8 cellular contexts compared by ENCODE assay signal in the genomic region with DNA sequence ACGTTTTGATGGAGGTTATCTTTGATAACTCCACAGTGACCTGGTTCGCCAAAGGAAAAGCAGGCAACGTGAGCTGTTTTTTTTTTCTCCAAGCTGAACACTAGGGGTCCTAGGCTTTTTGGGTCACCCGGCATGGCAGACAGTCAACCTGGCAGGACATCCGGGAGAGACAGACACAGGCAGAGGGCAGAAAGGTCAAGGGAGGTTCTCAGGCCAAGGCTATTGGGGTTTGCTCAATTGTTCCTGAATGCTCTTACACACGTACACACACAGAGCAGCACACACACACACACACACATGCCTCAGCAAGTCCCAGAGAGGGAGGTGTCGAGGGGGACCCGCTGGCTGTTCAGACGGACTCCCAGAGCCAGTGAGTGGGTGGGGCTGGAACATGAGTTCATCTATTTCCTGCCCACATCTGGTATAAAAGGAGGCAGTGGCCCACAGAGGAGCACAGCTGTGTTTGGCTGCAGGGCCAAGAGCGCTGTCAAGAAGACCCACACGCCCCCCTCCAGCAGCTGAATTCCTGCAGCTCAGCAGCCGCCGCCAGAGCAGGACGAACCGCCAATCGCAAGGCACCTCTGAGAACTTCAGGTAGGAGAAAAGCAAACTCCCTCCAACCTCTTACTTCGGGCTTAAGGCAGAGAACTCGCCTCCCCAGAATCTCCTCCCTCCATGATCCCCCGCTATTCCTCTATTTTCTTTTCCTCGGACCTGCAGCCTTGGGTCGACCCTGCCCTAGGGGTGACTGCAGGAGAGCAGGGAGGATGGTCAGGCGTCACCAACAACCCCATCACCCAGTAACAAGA. TPM values are rescaled to one million over a fixed set of nuclear protein-coding genes. Genes with fewer than 3 reads are reported as not detected.
A peak's percentile ranks its signal among the peaks of the same experiment; 100 is the strongest.
DNase-seq lines count a peak whose midpoint lies in the region; ATAC-seq and TF ChIP-seq lines count a peak whose summit lies in the region.

A gene (plus strand): TSS at position 454 of the 809 bp plus-strand sequence. CDS start 1,290 bp downstream, outside the sequence.

- H3K4me3 ChIP-seq in left ventricle myocardium inferior, result peak within 1 kb of the TSS; percentile 51

- 3 to 4% (median 3%) methylated on average over 22 of the region's 22 CpGs for WGBS in adipose tissue, 3 donors

- H3K36me3 ChIP-seq in left ventricle myocardium inferior, result no peaks in the 10 kb centered on the region

- H3K4me1 ChIP-seq in left ventricle myocardium inferior, result peaks cover 48% of the 10 kb centered on the region

- DNase-seq in SIG-M5 treated with dmso at 0.1 percent for 504 hours (lab: John Stamatoyannopoulos, UW; ENCODE audit: unreplicated experiment) (peak; percentile 25), SIG-M5 (lab: John Stamatoyannopoulos, UW) (no peak), SHP77 (lab: John Stamatoyannopoulos, UW) (peak; percentile 53 to 69), left ventricle myocardium inferior (peak; percentile 87), pulmonary artery endothelial cell (ENCODE audit: low read depth, low spot score) (peak; percentile 100), NCI-H524 treated with DMSO at 0.1 percent for 48 hours (lab: John Stamatoyannopoulos, UW) (no peak)

- H3K27ac ChIP-seq in adipose tissue (ENCODE audit: low read depth, low read length) (no peak within 1 kb of the TSS), left ventricle myocardium inferior (replicated peaks) (peak within 1 kb of the TSS; percentile 84)

- no peaks in the 10 kb centered on the region for H3K27me3 ChIP-seq in left ventricle myocardium inferior (ENCODE audit: low read depth)

- intact Hi-C loops in left ventricle myocardium inferior (cut with micrococcal nuclease), result no loop called here

- ATAC-seq in HG03064 (IDR thresholded peaks at IDR 0.05; ENCODE audit: low read depth, unreplicated experiment), result peak; percentile 33

- TF ChIP-seq CTCF in left ventricle myocardium inferior (IDR thresholded peaks at IDR 0.05; ENCODE audit: borderline replicate concordance), result peak; percentile 37

- no peaks in the 10 kb centered on the region for H3K9me3 ChIP-seq in left ventricle myocardium inferior (replicated peaks)

RNA-seq across cellular contexts. Expression of the gene that starts here (rescaled TPM):
- 100 to 1,000 TPM in 1 of 3 donors, 10 to 100 TPM in 2; 17.2 to 110 (median 29.5) TPM for polyA plus RNA-seq in adipose tissue
- total RNA-seq in left ventricle myocardium inferior, result 4.3 TPM
- total RNA-seq in pulmonary artery endothelial cell, result 2,165 and 2,466 TPM in 2 replicates

Comparison
In these comparisons a context has a peak if more than half of its experiments do, and no peak if none do; other contexts are left out.
1. RNA of the gene that starts here (total RNA-seq): 2,165 to 2,466 TPM in pulmonary artery endothelial cell; 4.3 TPM in left ventricle myocardium inferior (single experiment); every median in the first group is over 100 times any median in the second.
2. DNase-seq: peak in SIG-M5 treated with dmso at 0.1 percent for 504 hours (single experiment), SHP77 (2 of 2), left ventricle myocardium inferior (single experiment) and pulmonary artery endothelial cell (single experiment); none in SIG-M5 (single experiment) and NCI-H524 treated with DMSO at 0.1 percent for 48 hours (single experiment).